1 cellular context compared by ENCODE assay signal in the genomic region with DNA sequence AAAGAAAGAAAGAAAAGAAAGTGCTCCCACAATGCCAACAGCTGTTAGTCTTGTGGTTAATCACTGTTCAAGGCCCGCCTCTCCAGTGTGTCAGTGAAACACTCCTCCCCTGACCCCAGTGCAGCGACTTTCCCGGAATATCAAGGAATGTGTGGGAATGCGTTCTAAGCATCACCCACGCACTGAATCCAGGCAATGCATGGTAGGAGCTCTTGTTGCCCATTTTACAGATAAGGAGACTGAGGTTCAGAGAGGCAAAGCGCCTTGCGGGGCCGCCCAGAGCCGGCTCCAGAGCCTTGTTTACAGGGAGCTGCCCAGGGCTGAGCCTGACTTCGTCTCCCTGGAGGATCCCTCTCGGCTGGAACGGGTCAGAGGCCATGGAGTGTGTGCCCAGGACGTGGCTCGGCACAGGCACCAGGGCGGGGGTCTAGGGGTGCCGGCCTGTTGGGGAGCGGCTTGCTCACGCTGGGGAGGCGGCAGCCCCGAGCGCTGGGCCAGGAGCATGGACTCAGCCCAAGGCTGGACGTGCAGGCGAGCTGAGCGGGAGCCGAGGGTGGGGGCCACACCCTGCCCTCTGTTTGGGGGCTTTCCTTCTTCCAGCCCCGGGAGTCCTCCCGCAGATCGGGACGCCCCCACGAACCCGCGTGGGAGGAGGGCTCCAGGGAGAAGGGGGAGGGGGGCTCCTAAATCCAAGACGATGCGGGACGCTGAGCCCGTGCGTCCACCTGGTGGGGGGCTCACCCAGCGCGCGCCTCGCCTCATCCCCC.
TF ChIP-seq lines count a peak whose summit lies in the region.

No MANE protein-coding gene starts in this region.

TF ChIP-seq in HepG2, 621 proteins besides CTCF, POLR2A, EP300 and RAD21 (continued from another document and continues in another):
- TF ChIP-seq, protein P1, sequence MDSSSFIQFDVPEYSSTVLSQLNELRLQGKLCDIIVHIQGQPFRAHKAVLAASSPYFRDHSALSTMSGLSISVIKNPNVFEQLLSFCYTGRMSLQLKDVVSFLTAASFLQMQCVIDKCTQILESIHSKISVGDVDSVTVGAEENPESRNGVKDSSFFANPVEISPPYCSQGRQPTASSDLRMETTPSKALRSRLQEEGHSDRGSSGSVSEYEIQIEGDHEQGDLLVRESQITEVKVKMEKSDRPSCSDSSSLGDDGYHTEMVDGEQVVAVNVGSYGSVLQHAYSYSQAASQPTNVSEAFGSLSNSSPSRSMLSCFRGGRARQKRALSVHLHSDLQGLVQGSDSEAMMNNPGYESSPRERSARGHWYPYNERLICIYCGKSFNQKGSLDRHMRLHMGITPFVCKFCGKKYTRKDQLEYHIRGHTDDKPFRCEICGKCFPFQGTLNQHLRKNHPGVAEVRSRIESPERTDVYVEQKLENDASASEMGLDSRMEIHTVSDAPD (CRISPR knock-in tag; IDR thresholded peaks at IDR 0.05): no peak
- TF ChIP-seq RARA (CRISPR knock-in tag; IDR thresholded peaks at IDR 0.05) (peak; percentile 4; the same call in 1 of the 2 replicates), GABPB1 (CRISPR knock-in tag; IDR thresholded peaks at IDR 0.05) (peak; percentile 54; the same call in 1 of the 2 replicates), CBFB (CRISPR knock-in tag; IDR thresholded peaks at IDR 0.05) (no peak), ZNF790 (CRISPR knock-in tag; IDR thresholded peaks at IDR 0.05; ENCODE audit: borderline replicate concordance) (no peak), ZMAT3 (CRISPR knock-in tag; conservative IDR thresholded peaks at IDR 0.05) (no peak), ZNF792 (CRISPR knock-in tag; IDR thresholded peaks at IDR 0.05) (no peak), ZNF431 (CRISPR knock-in tag; IDR thresholded peaks at IDR 0.05; ENCODE audit: borderline replicate concordance, low read depth) (peak; percentile 54; the same call in 1 of the 2 replicates), FOXK1 (CRISPR knock-in tag; IDR thresholded peaks at IDR 0.05; ENCODE audit: borderline replicate concordance, low read depth) (peak; percentile 18; the same call in 1 of the 2 replicates), ZNF577 (CRISPR knock-in tag; IDR thresholded peaks at IDR 0.05; ENCODE audit: borderline replicate concordance, low read depth) (no peak), POLR2AphosphoS2 (IDR thresholded peaks at IDR 0.05; ENCODE audit: low read depth, low read length) (no peak), BRD4 (CRISPR knock-in tag; IDR thresholded peaks at IDR 0.05) (no peak), NBN (conservative IDR thresholded peaks at IDR 0.05) (no peak), SNAI1 (CRISPR knock-in tag; IDR thresholded peaks at IDR 0.05; ENCODE audit: borderline replicate concordance) (no peak), FOXC1 (CRISPR knock-in tag; IDR thresholded peaks at IDR 0.05; ENCODE audit: borderline replicate concordance) (no peak), CHD4 (IDR thresholded peaks at IDR 0.05; ENCODE audit: borderline replicate concordance, low read length) (no peak; the same call in 1 of the 2 replicates), KLF11 (CRISPR knock-in tag; IDR thresholded peaks at IDR 0.05) (no peak), HOXA7 (CRISPR knock-in tag; IDR thresholded peaks at IDR 0.05) (no peak), HDAC2 (CRISPR knock-in tag; IDR thresholded peaks at IDR 0.05) (peak; percentile 72), MEIS2 (CRISPR knock-in tag; IDR thresholded peaks at IDR 0.05) (no peak), SYNCRIP (IDR thresholded peaks at IDR 0.05; ENCODE audit: insufficient read depth, low read depth, low read length) (no peak), PRPF4 (IDR thresholded peaks at IDR 0.05; ENCODE audit: low read depth, low read length, poor library complexity, severe bottlenecking) (no peak), MLLT10 (CRISPR knock-in tag; IDR thresholded peaks at IDR 0.05) (no peak), ZNF841 (CRISPR knock-in tag; IDR thresholded peaks at IDR 0.05; ENCODE audit: borderline replicate concordance) (no peak), ZNF253 (CRISPR knock-in tag; IDR thresholded peaks at IDR 0.05; ENCODE audit: borderline replicate concordance) (no peak), HMG20A (CRISPR knock-in tag; IDR thresholded peaks at IDR 0.05; ENCODE audit: borderline replicate concordance) (no peak), ZNF562 (CRISPR knock-in tag; IDR thresholded peaks at IDR 0.05; ENCODE audit: borderline replicate concordance) (no peak), ZFP37 (CRISPR knock-in tag; IDR thresholded peaks at IDR 0.05; ENCODE audit: borderline replicate concordance) (no peak)
- TF ChIP-seq, protein P2, sequence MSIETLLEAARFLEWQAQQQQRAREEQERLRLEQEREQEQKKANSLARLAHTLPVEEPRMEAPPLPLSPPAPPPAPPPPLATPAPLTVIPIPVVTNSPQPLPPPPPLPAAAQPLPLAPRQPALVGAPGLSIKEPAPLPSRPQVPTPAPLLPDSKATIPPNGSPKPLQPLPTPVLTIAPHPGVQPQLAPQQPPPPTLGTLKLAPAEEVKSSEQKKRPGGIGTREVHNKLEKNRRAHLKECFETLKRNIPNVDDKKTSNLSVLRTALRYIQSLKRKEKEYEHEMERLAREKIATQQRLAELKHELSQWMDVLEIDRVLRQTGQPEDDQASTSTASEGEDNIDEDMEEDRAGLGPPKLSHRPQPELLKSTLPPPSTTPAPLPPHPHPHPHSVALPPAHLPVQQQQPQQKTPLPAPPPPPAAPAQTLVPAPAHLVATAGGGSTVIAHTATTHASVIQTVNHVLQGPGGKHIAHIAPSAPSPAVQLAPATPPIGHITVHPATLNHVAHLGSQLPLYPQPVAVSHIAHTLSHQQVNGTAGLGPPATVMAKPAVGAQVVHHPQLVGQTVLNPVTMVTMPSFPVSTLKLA (IDR thresholded peaks at IDR 0.05): no peak
- TF ChIP-seq, protein P3, sequence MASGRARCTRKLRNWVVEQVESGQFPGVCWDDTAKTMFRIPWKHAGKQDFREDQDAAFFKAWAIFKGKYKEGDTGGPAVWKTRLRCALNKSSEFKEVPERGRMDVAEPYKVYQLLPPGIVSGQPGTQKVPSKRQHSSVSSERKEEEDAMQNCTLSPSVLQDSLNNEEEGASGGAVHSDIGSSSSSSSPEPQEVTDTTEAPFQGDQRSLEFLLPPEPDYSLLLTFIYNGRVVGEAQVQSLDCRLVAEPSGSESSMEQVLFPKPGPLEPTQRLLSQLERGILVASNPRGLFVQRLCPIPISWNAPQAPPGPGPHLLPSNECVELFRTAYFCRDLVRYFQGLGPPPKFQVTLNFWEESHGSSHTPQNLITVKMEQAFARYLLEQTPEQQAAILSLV (CRISPR knock-in tag; IDR thresholded peaks at IDR 0.05; ENCODE audit: borderline replicate concordance): peak; percentile 44; the same call in 1 of the 2 replicates
- TF ChIP-seq, protein P4, sequence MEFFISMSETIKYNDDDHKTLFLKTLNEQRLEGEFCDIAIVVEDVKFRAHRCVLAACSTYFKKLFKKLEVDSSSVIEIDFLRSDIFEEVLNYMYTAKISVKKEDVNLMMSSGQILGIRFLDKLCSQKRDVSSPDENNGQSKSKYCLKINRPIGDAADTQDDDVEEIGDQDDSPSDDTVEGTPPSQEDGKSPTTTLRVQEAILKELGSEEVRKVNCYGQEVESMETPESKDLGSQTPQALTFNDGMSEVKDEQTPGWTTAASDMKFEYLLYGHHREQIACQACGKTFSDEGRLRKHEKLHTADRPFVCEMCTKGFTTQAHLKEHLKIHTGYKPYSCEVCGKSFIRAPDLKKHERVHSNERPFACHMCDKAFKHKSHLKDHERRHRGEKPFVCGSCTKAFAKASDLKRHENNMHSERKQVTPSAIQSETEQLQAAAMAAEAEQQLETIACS (CRISPR knock-in tag; IDR thresholded peaks at IDR 0.05): no peak
- TF ChIP-seq, protein P5, sequence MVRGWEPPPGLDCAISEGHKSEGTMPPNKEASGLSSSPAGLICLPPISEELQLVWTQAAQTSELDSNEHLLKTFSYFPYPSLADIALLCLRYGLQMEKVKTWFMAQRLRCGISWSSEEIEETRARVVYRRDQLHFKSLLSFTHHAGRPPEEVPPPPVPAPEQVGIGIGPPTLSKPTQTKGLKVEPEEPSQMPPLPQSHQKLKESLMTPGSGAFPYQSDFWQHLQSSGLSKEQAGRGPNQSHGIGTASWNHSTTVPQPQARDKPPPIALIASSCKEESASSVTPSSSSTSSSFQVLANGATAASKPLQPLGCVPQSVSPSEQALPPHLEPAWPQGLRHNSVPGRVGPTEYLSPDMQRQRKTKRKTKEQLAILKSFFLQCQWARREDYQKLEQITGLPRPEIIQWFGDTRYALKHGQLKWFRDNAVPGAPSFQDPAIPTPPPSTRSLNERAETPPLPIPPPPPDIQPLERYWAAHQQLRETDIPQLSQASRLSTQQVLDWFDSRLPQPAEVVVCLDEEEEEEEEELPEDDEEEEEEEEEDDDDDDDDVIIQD (CRISPR knock-in tag; IDR thresholded peaks at IDR 0.05; ENCODE audit: low read depth): no peak
- TF ChIP-seq, protein P6, sequence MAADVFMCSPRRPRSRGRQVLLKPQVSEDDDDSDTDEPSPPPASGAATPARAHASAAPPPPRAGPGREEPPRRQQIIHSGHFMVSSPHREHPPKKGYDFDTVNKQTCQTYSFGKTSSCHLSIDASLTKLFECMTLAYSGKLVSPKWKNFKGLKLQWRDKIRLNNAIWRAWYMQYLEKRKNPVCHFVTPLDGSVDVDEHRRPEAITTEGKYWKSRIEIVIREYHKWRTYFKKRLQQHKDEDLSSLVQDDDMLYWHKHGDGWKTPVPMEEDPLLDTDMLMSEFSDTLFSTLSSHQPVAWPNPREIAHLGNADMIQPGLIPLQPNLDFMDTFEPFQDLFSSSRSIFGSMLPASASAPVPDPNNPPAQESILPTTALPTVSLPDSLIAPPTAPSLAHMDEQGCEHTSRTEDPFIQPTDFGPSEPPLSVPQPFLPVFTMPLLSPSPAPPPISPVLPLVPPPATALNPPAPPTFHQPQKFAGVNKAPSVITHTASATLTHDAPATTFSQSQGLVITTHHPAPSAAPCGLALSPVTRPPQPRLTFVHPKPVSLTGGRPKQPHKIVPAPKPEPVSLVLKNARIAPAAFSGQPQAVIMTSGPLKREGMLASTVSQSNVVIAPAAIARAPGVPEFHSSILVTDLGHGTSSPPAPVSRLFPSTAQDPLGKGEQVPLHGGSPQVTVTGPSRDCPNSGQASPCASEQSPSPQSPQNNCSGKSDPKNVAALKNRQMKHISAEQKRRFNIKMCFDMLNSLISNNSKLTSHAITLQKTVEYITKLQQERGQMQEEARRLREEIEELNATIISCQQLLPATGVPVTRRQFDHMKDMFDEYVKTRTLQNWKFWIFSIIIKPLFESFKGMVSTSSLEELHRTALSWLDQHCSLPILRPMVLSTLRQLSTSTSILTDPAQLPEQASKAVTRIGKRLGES (CRISPR knock-in tag; IDR thresholded peaks at IDR 0.05; ENCODE audit: borderline replicate concordance): no peak
- TF ChIP-seq, protein P7, sequence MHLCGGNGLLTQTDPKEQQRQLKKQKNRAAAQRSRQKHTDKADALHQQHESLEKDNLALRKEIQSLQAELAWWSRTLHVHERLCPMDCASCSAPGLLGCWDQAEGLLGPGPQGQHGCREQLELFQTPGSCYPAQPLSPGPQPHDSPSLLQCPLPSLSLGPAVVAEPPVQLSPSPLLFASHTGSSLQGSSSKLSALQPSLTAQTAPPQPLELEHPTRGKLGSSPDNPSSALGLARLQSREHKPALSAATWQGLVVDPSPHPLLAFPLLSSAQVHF (CRISPR knock-in tag; IDR thresholded peaks at IDR 0.05): no peak
- TF ChIP-seq, protein P8, sequence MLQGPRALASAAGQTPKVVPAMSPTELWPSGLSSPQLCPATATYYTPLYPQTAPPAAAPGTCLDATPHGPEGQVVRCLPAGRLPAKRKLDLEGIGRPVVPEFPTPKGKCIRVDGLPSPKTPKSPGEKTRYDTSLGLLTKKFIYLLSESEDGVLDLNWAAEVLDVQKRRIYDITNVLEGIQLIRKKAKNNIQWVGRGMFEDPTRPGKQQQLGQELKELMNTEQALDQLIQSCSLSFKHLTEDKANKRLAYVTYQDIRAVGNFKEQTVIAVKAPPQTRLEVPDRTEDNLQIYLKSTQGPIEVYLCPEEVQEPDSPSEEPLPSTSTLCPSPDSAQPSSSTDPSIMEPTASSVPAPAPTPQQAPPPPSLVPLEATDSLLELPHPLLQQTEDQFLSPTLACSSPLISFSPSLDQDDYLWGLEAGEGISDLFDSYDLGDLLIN (CRISPR knock-in tag; IDR thresholded peaks at IDR 0.05; ENCODE audit: borderline replicate concordance): no peak
- TF ChIP-seq, protein P9, sequence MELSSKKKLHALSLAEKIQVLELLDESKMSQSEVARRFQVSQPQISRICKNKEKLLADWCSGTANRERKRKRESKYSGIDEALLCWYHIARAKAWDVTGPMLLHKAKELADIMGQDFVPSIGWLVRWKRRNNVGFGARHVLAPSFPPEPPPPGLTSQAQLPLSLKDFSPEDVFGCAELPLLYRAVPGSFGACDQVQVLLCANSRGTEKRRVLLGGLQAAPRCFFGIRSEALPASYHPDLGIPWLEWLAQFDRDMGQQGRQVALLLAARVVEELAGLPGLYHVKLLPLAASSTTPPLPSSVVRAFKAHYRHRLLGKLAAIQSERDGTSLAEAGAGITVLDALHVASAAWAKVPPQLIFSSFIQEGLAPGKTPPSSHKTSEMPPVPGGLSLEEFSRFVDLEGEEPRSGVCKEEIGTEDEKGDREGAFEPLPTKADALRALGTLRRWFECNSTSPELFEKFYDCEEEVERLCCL (CRISPR knock-in tag; IDR thresholded peaks at IDR 0.05; ENCODE audit: borderline replicate concordance): no peak
- TF ChIP-seq, protein P10, sequence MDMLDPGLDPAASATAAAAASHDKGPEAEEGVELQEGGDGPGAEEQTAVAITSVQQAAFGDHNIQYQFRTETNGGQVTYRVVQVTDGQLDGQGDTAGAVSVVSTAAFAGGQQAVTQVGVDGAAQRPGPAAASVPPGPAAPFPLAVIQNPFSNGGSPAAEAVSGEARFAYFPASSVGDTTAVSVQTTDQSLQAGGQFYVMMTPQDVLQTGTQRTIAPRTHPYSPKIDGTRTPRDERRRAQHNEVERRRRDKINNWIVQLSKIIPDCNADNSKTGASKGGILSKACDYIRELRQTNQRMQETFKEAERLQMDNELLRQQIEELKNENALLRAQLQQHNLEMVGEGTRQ (IDR thresholded peaks at IDR 0.05; ENCODE audit: low read depth, low read length): no peak
- TF ChIP-seq, protein P10 (CRISPR knock-in tag; IDR thresholded peaks at IDR 0.05; ENCODE audit: borderline replicate concordance): no peak
- TF ChIP-seq, protein P11, sequence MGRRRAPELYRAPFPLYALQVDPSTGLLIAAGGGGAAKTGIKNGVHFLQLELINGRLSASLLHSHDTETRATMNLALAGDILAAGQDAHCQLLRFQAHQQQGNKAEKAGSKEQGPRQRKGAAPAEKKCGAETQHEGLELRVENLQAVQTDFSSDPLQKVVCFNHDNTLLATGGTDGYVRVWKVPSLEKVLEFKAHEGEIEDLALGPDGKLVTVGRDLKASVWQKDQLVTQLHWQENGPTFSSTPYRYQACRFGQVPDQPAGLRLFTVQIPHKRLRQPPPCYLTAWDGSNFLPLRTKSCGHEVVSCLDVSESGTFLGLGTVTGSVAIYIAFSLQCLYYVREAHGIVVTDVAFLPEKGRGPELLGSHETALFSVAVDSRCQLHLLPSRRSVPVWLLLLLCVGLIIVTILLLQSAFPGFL (CRISPR knock-in tag; IDR thresholded peaks at IDR 0.05): no peak
- TF ChIP-seq, protein P12, sequence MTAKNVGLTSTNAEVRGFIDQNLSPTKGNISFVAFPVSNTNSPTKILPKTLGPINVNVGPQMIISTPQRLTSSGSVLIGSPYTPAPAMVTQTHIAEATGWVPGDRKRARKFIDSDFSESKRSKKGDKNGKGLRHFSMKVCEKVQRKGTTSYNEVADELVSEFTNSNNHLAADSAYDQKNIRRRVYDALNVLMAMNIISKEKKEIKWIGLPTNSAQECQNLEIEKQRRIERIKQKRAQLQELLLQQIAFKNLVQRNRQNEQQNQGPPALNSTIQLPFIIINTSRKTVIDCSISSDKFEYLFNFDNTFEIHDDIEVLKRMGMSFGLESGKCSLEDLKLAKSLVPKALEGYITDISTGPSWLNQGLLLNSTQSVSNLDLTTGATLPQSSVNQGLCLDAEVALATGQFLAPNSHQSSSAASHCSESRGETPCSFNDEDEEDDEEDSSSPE (CRISPR knock-in tag; IDR thresholded peaks at IDR 0.05): no peak
